In genomic region chr5:54470677-54471076, GRCh38 we compare ENCODE assay signal across 17 cellular contexts.
DNase-seq lines count a peak whose midpoint lies in the region; ATAC-seq and TF ChIP-seq lines count a peak whose summit lies in the region.
"Had no signal": no experiment of that assay in that cellular context is flagged by ENCODE, and none has a peak within 500 bp of the region (broad histone marks: within the 10 kb centered on the region; RNA-seq: fewer than 3 reads in every experiment).

No MANE protein-coding gene starts in this region.

- H3K9me3 ChIP-seq in BLaER1 treated with 17β-estradiol and CSF1 and Interleukin-3, amounts not matched to agents 10 nM and 100 nM (replicated peaks in 1 of 11) = peaks cover 12 to 16% (median 13%) of the 10 kb centered on the region in 11 experiments

- no peak overlapping the region for H3K4me3 Mint-ChIP-seq in nephron progenitor cell
- H3K4me3 Mint-ChIP-seq: activated CD4-positive, alpha-beta T cell treated with anti-CD3 and anti-CD28 coated beads, Interleukin-2, amount 10 ng/mL, durations not matched to agents 7 days and 5 days; activated T-cell treated with anti-CD3 and anti-CD28 coated beads, Interleukin-2, amount 50 U/mL, for 24 hours; CD4-positive, alpha-beta T cell had no signal

- DNase-seq in OCI-M1 (lab: John Stamatoyannopoulos, UW) (peak; percentile 59), fibroblast of peridontal ligament (ENCODE audit: extremely low read depth) (peak; percentile 96), retinal pigment epithelial cell (ENCODE audit: low read depth) (peak; percentile 80), NCI-H2171 treated with DMSO at 0.1 percent for 48 hours (lab: John Stamatoyannopoulos, UW) (no peak), nephron progenitor cell (no peak), cerebellar cortex (ENCODE audit: low spot score) (no peak)
- DNase-seq: activated CD4-positive, alpha-beta T cell treated with anti-CD3 and anti-CD28 coated beads, Interleukin-2, amount 10 ng/mL, durations not matched to agents 7 days and 5 days; activated T-cell treated with anti-CD3 and anti-CD28 coated beads, Interleukin-2, amount 50 U/mL, for 24 hours; CD4-positive, alpha-beta T cell; cortex of kidney; GF-D8; immature natural killer cell; midbrain; stimulated activated CD4-positive, alpha-beta T cell treated with anti-CD3 and anti-CD28 coated beads, Interleukin-15, amount 100 ng/mL, for 24 hours; T-helper 9 cell had no signal

- H3K27ac Mint-ChIP-seq in nephron progenitor cell = no peak overlapping the region
- H3K27ac Mint-ChIP-seq: activated T-cell treated with anti-CD3 and anti-CD28 coated beads, Interleukin-2, amount 50 U/mL, for 24 hours; CD4-positive, alpha-beta T cell had no signal

- H3K4me3 ChIP-seq in BLaER1 treated with 17β-estradiol and CSF1 and Interleukin-3, amounts not matched to agents 10 nM and 100 nM = no peak overlapping the region
- no peak overlapping the region for H3K4me3 ChIP-seq in retinal pigment epithelial cell (ENCODE audit: low read length)

- H4K20me1 ChIP-seq in BLaER1 treated with 17β-estradiol and CSF1 and Interleukin-3, amounts not matched to agents 10 nM and 100 nM = no peaks in the 10 kb centered on the region

- no peaks in the 10 kb centered on the region for H3K36me3 ChIP-seq in BLaER1 treated with 17β-estradiol and CSF1 and Interleukin-3, amounts not matched to agents 10 nM and 100 nM

- H3K27me3 ChIP-seq in BLaER1 treated with 17β-estradiol and CSF1 and Interleukin-3, amounts not matched to agents 10 nM and 100 nM = no peaks in the 10 kb centered on the region

- peak overlapping the region in 6 of 11 experiments; percentile 13 to 45 (median 34); a peak in 9 of 22 replicates for H3K4me2 ChIP-seq in BLaER1 treated with 17β-estradiol and CSF1 and Interleukin-3, amounts not matched to agents 10 nM and 100 nM

- peaks cover 5% of the 10 kb centered on the region for H3K36me3 Mint-ChIP-seq in nephron progenitor cell (ENCODE audit: low read depth)

- no peak overlapping the region for H3K27ac ChIP-seq in BLaER1 treated with 17β-estradiol and CSF1 and Interleukin-3, amounts not matched to agents 10 nM and 100 nM

- no peak for TF ChIP-seq CTCF in retinal pigment epithelial cell (conservative IDR thresholded peaks at IDR 0.05; ENCODE audit: low read depth, low read length)
- TF ChIP-seq CTCF in nephron progenitor cell (IDR thresholded peaks at IDR 0.05) = no peak

- no peak overlapping the region for H3K9ac ChIP-seq in BLaER1 treated with 17β-estradiol and CSF1 and Interleukin-3, amounts not matched to agents 10 nM and 100 nM

- H3K9me3 Mint-ChIP-seq in nephron progenitor cell = peaks cover 7% of the 10 kb centered on the region
- H3K9me3 Mint-ChIP-seq: activated T-cell treated with anti-CD3 and anti-CD28 coated beads, Interleukin-2, amount 50 U/mL, for 24 hours; CD4-positive, alpha-beta T cell; immature natural killer cell had no signal

- H3K27me3 Mint-ChIP-seq in nephron progenitor cell (ENCODE audit: low read depth, poor library complexity) = no peaks in the 10 kb centered on the region
- H3K27me3 Mint-ChIP-seq: activated T-cell treated with anti-CD3 and anti-CD28 coated beads, Interleukin-2, amount 50 U/mL, for 24 hours; CD4-positive, alpha-beta T cell had no signal

- peaks cover 9 to 17% (median 13%) of the 10 kb centered on the region in 10 experiments for H3K4me1 ChIP-seq in BLaER1 treated with 17β-estradiol and CSF1 and Interleukin-3, amounts not matched to agents 10 nM and 100 nM

- no peaks in the 10 kb centered on the region for H3K4me1 Mint-ChIP-seq in nephron progenitor cell

- ATAC-seq in GM19467 (IDR thresholded peaks at IDR 0.05; ENCODE audit: unreplicated experiment) = no peak

Comparison
In these comparisons a context has a peak if more than half of its experiments do, and no peak if none do; other contexts are left out.
1. DNase-seq: peak in OCI-M1 (single experiment), fibroblast of peridontal ligament (single experiment) and retinal pigment epithelial cell (single experiment); none in NCI-H2171 treated with DMSO at 0.1 percent for 48 hours (single experiment), nephron progenitor cell (single experiment) and cerebellar cortex (single experiment).